ENCODE assay signal across 8 cellular contexts in genomic region chr18:3595282-3596273, GRCh38.
A peak's percentile ranks its signal among the peaks of the same experiment; 100 is the strongest.
DNase-seq lines count a peak whose midpoint lies in the region; ATAC-seq and TF ChIP-seq lines count a peak whose summit lies in the region.

No MANE protein-coding gene starts in this region.

- no peaks in the 10 kb centered on the region for H3K27me3 ChIP-seq in CD8-positive, alpha-beta memory T cell (ENCODE audit: insufficient read depth, low read length, poor library complexity, severe bottlenecking)
- H3K27me3 ChIP-seq in NT2/D1 (ENCODE audit: insufficient read depth, insufficient read length): peaks cover 14% of the 10 kb centered on the region
- H3K27me3 ChIP-seq in cardiac muscle cell: no peaks in the 10 kb centered on the region

- no peak for TF ChIP-seq CTCF in cardiac muscle cell (IDR thresholded peaks at IDR 0.05; ENCODE audit: low read depth, low read length)

- peak overlapping the region; percentile 94 to 98 (median 95) for H3K4me3 Mint-ChIP-seq in CD8-positive, alpha-beta memory T cell
- peak overlapping the region; percentile 85 for H3K4me3 Mint-ChIP-seq in activated naive CD8-positive, alpha-beta T cell treated with anti-CD3 and anti-CD28 coated beads for 36 hours

- peak overlapping the region; percentile 74 for H3K4me3 ChIP-seq in CD8-positive, alpha-beta memory T cell (ENCODE audit: low read length)
- H3K4me3 ChIP-seq in NT2/D1 (ENCODE audit: insufficient read length, low read depth) (peak overlapping the region; percentile 62), cardiac muscle cell (peak overlapping the region; percentile 49)

- peak overlapping the region; percentile 95 for H3K27ac ChIP-seq in CD8-positive, alpha-beta memory T cell (ENCODE audit: low read depth, low read length)
- H3K27ac ChIP-seq in cardiac muscle cell: peak overlapping the region; percentile 98

- POLR2A ChIA-PET in CD8-positive, alpha-beta memory T cell (lab: Charles Lee): interaction anchor here (0.5 to 4.6 kb wide), 14 partner anchors 7 to 310 kb away, joined by 3 to 56 read pairs (median 14); partner anchors contain the start of gene TGIF1

- ATAC-seq in GM19351 (IDR thresholded peaks at IDR 0.05; ENCODE audit: unreplicated experiment): peak; percentile 60
- ATAC-seq in HG03460 (IDR thresholded peaks at IDR 0.05; ENCODE audit: unreplicated experiment): peak; percentile 49

- no peaks in the 10 kb centered on the region for H3K9me3 ChIP-seq in CD8-positive, alpha-beta memory T cell (ENCODE audit: low read length)
- no peaks in the 10 kb centered on the region for H3K9me3 ChIP-seq in NT2/D1 (ENCODE audit: insufficient read depth, low read length)
- no peaks in the 10 kb centered on the region for H3K9me3 ChIP-seq in cardiac muscle cell (ENCODE audit: low read depth)

- no peaks in the 10 kb centered on the region for H3K36me3 ChIP-seq in CD8-positive, alpha-beta memory T cell (ENCODE audit: insufficient read depth, low read length)
- H3K36me3 ChIP-seq in NT2/D1 (ENCODE audit: insufficient read depth, insufficient read length, low read length): peaks cover 14% of the 10 kb centered on the region
- no peaks in the 10 kb centered on the region for H3K36me3 ChIP-seq in cardiac muscle cell

- peaks cover 3 to 41% (median 4%) of the 10 kb centered on the region in 3 donors for H3K36me3 Mint-ChIP-seq in CD8-positive, alpha-beta memory T cell
- peaks cover 19% of the 10 kb centered on the region for H3K36me3 Mint-ChIP-seq in activated naive CD8-positive, alpha-beta T cell treated with anti-CD3 and anti-CD28 coated beads for 36 hours

- H3K9me3 Mint-ChIP-seq in CD8-positive, alpha-beta memory T cell: no peaks in the 10 kb centered on the region
- no peaks in the 10 kb centered on the region for H3K9me3 Mint-ChIP-seq in activated naive CD8-positive, alpha-beta T cell treated with anti-CD3 and anti-CD28 coated beads for 36 hours

- CTCF ChIA-PET in CD8-positive, alpha-beta memory T cell (lab: Charles Lee): interaction anchor here (0.7 to 7.2 kb wide), 15 partner anchors 8 to 335 kb away, joined by 3 to 100 read pairs (median 6); no protein-coding TSS in a partner anchor

- H3K4me1 Mint-ChIP-seq in CD8-positive, alpha-beta memory T cell: peaks cover 49 to 70% (median 54%) of the 10 kb centered on the region in 3 donors
- H3K4me1 Mint-ChIP-seq in activated naive CD8-positive, alpha-beta T cell treated with anti-CD3 and anti-CD28 coated beads for 36 hours: peaks cover 52% of the 10 kb centered on the region

- H3K27me3 Mint-ChIP-seq in CD8-positive, alpha-beta memory T cell: no peaks in the 10 kb centered on the region
- no peaks in the 10 kb centered on the region for H3K27me3 Mint-ChIP-seq in activated naive CD8-positive, alpha-beta T cell treated with anti-CD3 and anti-CD28 coated beads for 36 hours

- peak overlapping the region; percentile 85 for H3K9ac ChIP-seq in NT2/D1 (ENCODE audit: insufficient read length, low read depth)

- H3K4me1 ChIP-seq in CD8-positive, alpha-beta memory T cell (ENCODE audit: insufficient read depth, low read length): peaks cover 41% of the 10 kb centered on the region
- H3K4me1 ChIP-seq in NT2/D1 (ENCODE audit: insufficient read depth, insufficient read length) (peaks cover 10% of the 10 kb centered on the region), cardiac muscle cell (ENCODE audit: low read depth) (peaks cover 46% of the 10 kb centered on the region)

- peak in 2 of 5 donors; percentile 11 to 13 for DNase-seq in CD8-positive, alpha-beta memory T cell
- no peak for DNase-seq in NT2/D1 (ENCODE audit: low read depth, low spot score)
- DNase-seq in activated naive CD8-positive, alpha-beta T cell treated with anti-CD3 and anti-CD28 coated beads for 36 hours: peak; percentile 27
- peak in 1 of 2 donors; percentile 93 for DNase-seq in cardiac muscle cell (ENCODE audit: low read depth in 1 of 2, low spot score in 1 of 2)
- DNase-seq in posterior vena cava (ENCODE audit: low spot score): peak; percentile 25
- DNase-seq in mesenteric fat pad (ENCODE audit: low spot score): no peak

- intact Hi-C loops in posterior vena cava (cut with DNase I): loop anchor here (5.0 to 10.0 kb wide), 4 partner anchors 69 to 331 kb away; partner anchors contain the start of genes MYL12B (in 1 of the 2) and TGIF1 (in 1 of the 2)

- peak overlapping the region; percentile 97 to 100 (median 99) for H3K27ac Mint-ChIP-seq in CD8-positive, alpha-beta memory T cell
- H3K27ac Mint-ChIP-seq in activated naive CD8-positive, alpha-beta T cell treated with anti-CD3 and anti-CD28 coated beads for 36 hours: peak overlapping the region; percentile 95

Comparison
In these comparisons a context has a peak if more than half of its experiments do, and no peak if none do; other contexts are left out.
1. DNase-seq: peak in activated naive CD8-positive, alpha-beta T cell treated with anti-CD3 and anti-CD28 coated beads for 36 hours (single experiment) and posterior vena cava (single experiment); none in NT2/D1 (single experiment) and mesenteric fat pad (single experiment).
2. Peak in every context shown above with its lines, with median percentiles within 50 percentile points of each other: H3K4me3 ChIP-seq.